1 cellular context compared by ENCODE assay signal in genomic region chr2:74578476-74578875, GRCh38.
TF ChIP-seq lines count a peak whose summit lies in the region.

No MANE protein-coding gene starts in this region.

TF ChIP-seq in WTC11, 78 proteins besides CTCF, POLR2A, EP300 and RAD21 (continued from another document):
- TF ChIP-seq ZNF317 (CRISPR knock-in tag; IDR thresholded peaks at IDR 0.05; ENCODE audit: borderline replicate concordance, low read depth) = no peak
- no peak for TF ChIP-seq NFATC4 (CRISPR knock-in tag; IDR thresholded peaks at IDR 0.05)
- TF ChIP-seq NR2C2 (CRISPR knock-in tag; IDR thresholded peaks at IDR 0.05) = no peak
- TF ChIP-seq ATF1 (CRISPR knock-in tag; IDR thresholded peaks at IDR 0.05) = no peak
- TF ChIP-seq TCF7 (CRISPR knock-in tag; IDR thresholded peaks at IDR 0.05; ENCODE audit: low read depth) = no peak
- TF ChIP-seq ZNF423 (CRISPR knock-in tag; IDR thresholded peaks at IDR 0.05) = no peak
- no peak for TF ChIP-seq CBFB (CRISPR knock-in tag; IDR thresholded peaks at IDR 0.05; ENCODE audit: low read depth)
- no peak for TF ChIP-seq PREB (CRISPR knock-in tag; IDR thresholded peaks at IDR 0.05; ENCODE audit: borderline replicate concordance)
- no peak for TF ChIP-seq ATF3 (CRISPR knock-in tag; conservative IDR thresholded peaks at IDR 0.05)
- TF ChIP-seq, protein P1, sequence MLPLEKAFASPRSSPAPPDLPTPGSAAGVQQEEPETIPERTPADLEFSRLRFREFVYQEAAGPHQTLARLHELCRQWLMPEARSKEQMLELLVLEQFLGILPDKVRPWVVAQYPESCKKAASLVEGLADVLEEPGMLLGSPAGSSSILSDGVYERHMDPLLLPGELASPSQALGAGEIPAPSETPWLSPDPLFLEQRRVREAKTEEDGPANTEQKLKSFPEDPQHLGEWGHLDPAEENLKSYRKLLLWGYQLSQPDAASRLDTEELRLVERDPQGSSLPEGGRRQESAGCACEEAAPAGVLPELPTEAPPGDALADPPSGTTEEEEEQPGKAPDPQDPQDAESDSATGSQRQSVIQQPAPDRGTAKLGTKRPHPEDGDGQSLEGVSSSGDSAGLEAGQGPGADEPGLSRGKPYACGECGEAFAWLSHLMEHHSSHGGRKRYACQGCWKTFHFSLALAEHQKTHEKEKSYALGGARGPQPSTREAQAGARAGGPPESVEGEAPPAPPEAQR (CRISPR knock-in tag; IDR thresholded peaks at IDR 0.05) = no peak
- TF ChIP-seq, protein P2, sequence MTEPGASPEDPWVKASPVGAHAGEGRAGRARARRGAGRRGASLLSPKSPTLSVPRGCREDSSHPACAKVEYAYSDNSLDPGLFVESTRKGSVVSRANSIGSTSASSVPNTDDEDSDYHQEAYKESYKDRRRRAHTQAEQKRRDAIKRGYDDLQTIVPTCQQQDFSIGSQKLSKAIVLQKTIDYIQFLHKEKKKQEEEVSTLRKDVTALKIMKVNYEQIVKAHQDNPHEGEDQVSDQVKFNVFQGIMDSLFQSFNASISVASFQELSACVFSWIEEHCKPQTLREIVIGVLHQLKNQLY (CRISPR knock-in tag; IDR thresholded peaks at IDR 0.05) = no peak
- TF ChIP-seq CREM (CRISPR knock-in tag; IDR thresholded peaks at IDR 0.05) = no peak
